In genomic region chr2:38978908-38979307, GRCh38 we compare ENCODE assay signal across 22 cellular contexts.
DNase-seq lines count a peak whose midpoint lies in the region; ATAC-seq, FAIRE-seq and TF ChIP-seq lines count a peak whose summit lies in the region.
"Had no signal": no experiment of that assay in that cellular context is flagged by ENCODE, and none has a peak within 500 bp of the region (broad histone marks: within the 10 kb centered on the region; RNA-seq: fewer than 3 reads in every experiment).

No MANE protein-coding gene starts in this region.

- no peak for TF ChIP-seq EP300 in K562 (IDR thresholded peaks at IDR 0.05; ENCODE audit: low read length)

- H3K4me2 ChIP-seq in K562 (ENCODE audit: insufficient read depth, low read length) (no peak overlapping the region), neural progenitor cell (no peak overlapping the region)

- TF ChIP-seq POLR2A in K562 (conservative IDR thresholded peaks at IDR 0.05): no peak

- H3K27me3 ChIP-seq in K562 (ENCODE audit: control insufficient read depth in 2 of 2, insufficient read depth in 2 of 2, low read length in 2 of 2): no peaks in the 10 kb centered on the region
- no peaks in the 10 kb centered on the region for H3K27me3 ChIP-seq in neural progenitor cell
- no peaks in the 10 kb centered on the region for H3K27me3 ChIP-seq in SJCRH30
- H3K27me3 ChIP-seq: BE2C, MG63 had no signal

- no peak for DNase-seq in activated CD4-positive, alpha-beta memory T cell treated with anti-CD3 and anti-CD28 coated beads, Interleukin-2, amount 10 ng/mL, durations not matched to agents 7 days and 5 days
- DNase-seq in activated CD4-positive, alpha-beta memory T cell treated with anti-CD3 and anti-CD28 coated beads for 36 hours: no peak
- DNase-seq in OCI-M1 (lab: John Stamatoyannopoulos, UW) (peak; percentile 42), K562 (ENCODE audit: extremely low read depth in 1 of 4, low spot score in 3 of 4) (no peak), neural progenitor cell (ENCODE audit: low spot score) (no peak), SJCRH30 (no peak)
- no peak for DNase-seq in activated CD4-positive, alpha-beta T cell treated with anti-CD3 and anti-CD28 coated beads, Interleukin-2, amount 10 ng/mL, durations not matched to agents 7 days and 5 days
- DNase-seq: BE2C; CD4-positive, CD25-positive, alpha-beta regulatory T cell; EL; GF-D8; GM23248; MG63; NCI-H1417; NCI-H1694 treated with DMSO at 0.1 percent for 48 hours; NCI-H446 treated with DMSO at 0.1 percent for 48 hours; NCI-H526 treated with DMSO at 0.1 percent for 48 hours; SHP77 treated with DMSO at 0.1 percent for 48 hours had no signal

- H3K9me1 ChIP-seq in K562 (ENCODE audit: control insufficient read depth, insufficient read depth, low read length): no peaks in the 10 kb centered on the region

- CTCF ChIA-PET in activated CD4-positive, alpha-beta memory T cell treated with anti-CD3 and anti-CD28 coated beads, Interleukin-2, amount 10 ng/mL, durations not matched to agents 7 days and 5 days (lab: Charles Lee): interaction anchor here (1.0 kb wide), 1 partner anchor 32 kb away, joined by 3 read pairs; no protein-coding TSS in a partner anchor
- CTCF ChIA-PET in activated CD4-positive, alpha-beta memory T cell treated with anti-CD3 and anti-CD28 coated beads for 36 hours (lab: Charles Lee): no interaction called here
- CTCF ChIA-PET in K562 (lab: Yijun Ruan, JAX; ENCODE audit: low intra/inter-chr PET ratio): no interaction called here
- CTCF ChIA-PET in activated CD4-positive, alpha-beta T cell treated with anti-CD3 and anti-CD28 coated beads, Interleukin-2, amount 10 ng/mL, durations not matched to agents 7 days and 5 days (lab: Charles Lee): interaction anchor here (1.0 kb wide), 1 partner anchor 14 kb away, joined by 3 read pairs; no protein-coding TSS in a partner anchor

- H3K4me3 Mint-ChIP-seq in activated CD4-positive, alpha-beta memory T cell treated with anti-CD3 and anti-CD28 coated beads, Interleukin-2, amount 10 ng/mL, durations not matched to agents 7 days and 5 days: no peak overlapping the region
- H3K4me3 Mint-ChIP-seq in activated CD4-positive, alpha-beta memory T cell treated with anti-CD3 and anti-CD28 coated beads for 36 hours: no peak overlapping the region
- no peak overlapping the region for H3K4me3 Mint-ChIP-seq in neural progenitor cell
- H3K4me3 Mint-ChIP-seq in activated CD4-positive, alpha-beta T cell treated with anti-CD3 and anti-CD28 coated beads, Interleukin-2, amount 10 ng/mL, durations not matched to agents 7 days and 5 days: no peak overlapping the region
- H3K4me3 Mint-ChIP-seq: CD4-positive, CD25-positive, alpha-beta regulatory T cell had no signal

- H2AFZ ChIP-seq in K562 (ENCODE audit: low read depth, low read length) (no peak overlapping the region), neural progenitor cell (replicated peaks) (no peak overlapping the region)
- H2AFZ ChIP-seq: GM23248 had no signal

- POLR2A ChIA-PET in activated CD4-positive, alpha-beta memory T cell treated with anti-CD3 and anti-CD28 coated beads, Interleukin-2, amount 10 ng/mL, durations not matched to agents 7 days and 5 days (lab: Charles Lee): interaction anchor here (0.7 to 1.2 kb wide), 2 partner anchors 11 to 25 kb away, joined by 3 to 4 read pairs; no protein-coding TSS in a partner anchor
- POLR2A ChIA-PET in activated CD4-positive, alpha-beta memory T cell treated with anti-CD3 and anti-CD28 coated beads for 36 hours (lab: Charles Lee): no interaction called here
- POLR2A ChIA-PET in K562 (lab: Yijun Ruan, JAX): no interaction called here
- POLR2A ChIA-PET in activated CD4-positive, alpha-beta T cell treated with anti-CD3 and anti-CD28 coated beads, Interleukin-2, amount 10 ng/mL, durations not matched to agents 7 days and 5 days (lab: Charles Lee): no interaction called here

- no peaks in the 10 kb centered on the region for H3K79me2 ChIP-seq in K562 (ENCODE audit: control insufficient read depth, insufficient read depth, low read length)
- H3K79me2 ChIP-seq in neural progenitor cell (ENCODE audit: low read depth): no peaks in the 10 kb centered on the region

- 60% methylated on average over 3 of the region's 3 CpGs for WGBS in K562 (ENCODE audit: insufficient coverage, low coverage, missing lambda C conversion rate)

- TF ChIP-seq CTCF in K562 (IDR thresholded peaks at IDR 0.05 in 2 of 3, conservative IDR thresholded peaks at IDR 0.05 in 1 of 3; ENCODE audit: insufficient read depth in 2 of 3, low read depth in 1 of 3, low read length in 3 of 3): no peak
- TF ChIP-seq CTCF in neural progenitor cell (IDR thresholded peaks at IDR 0.05): no peak

- no peaks in the 10 kb centered on the region for H3K36me3 ChIP-seq in K562 (ENCODE audit: control insufficient read depth, insufficient read depth, low read length)
- no peaks in the 10 kb centered on the region for H3K36me3 ChIP-seq in neural progenitor cell
- H3K36me3 ChIP-seq in SJCRH30: no peaks in the 10 kb centered on the region
- H3K36me3 ChIP-seq: BE2C, MG63 had no signal

- FAIRE-seq in K562 (lab: Jason Lieb, UNC): no peak
- FAIRE-seq: A204.1 had no signal

- intact Hi-C loops in activated CD4-positive, alpha-beta memory T cell treated with anti-CD3 and anti-CD28 coated beads for 36 hours (cut with micrococcal nuclease): no loop called here
- intact Hi-C loops in K562 (cut with micrococcal nuclease): no loop called here

- H3K27ac ChIP-seq in K562 (ENCODE audit: extremely low read depth, low read depth, low read length): no peak overlapping the region
- H3K27ac ChIP-seq in neural progenitor cell: no peak overlapping the region
- no peak overlapping the region for H3K27ac ChIP-seq in SJCRH30
- H3K27ac ChIP-seq: GM23248, RWPE1 had no signal

- H3K4me1 ChIP-seq in K562 (replicated peaks in 1 of 2; ENCODE audit: control insufficient read depth in 2 of 2, insufficient read depth in 2 of 2, low read length in 2 of 2): no peaks in the 10 kb centered on the region
- no peaks in the 10 kb centered on the region for H3K4me1 ChIP-seq in neural progenitor cell
- H3K4me1 ChIP-seq in SJCRH30: no peaks in the 10 kb centered on the region
- H3K4me1 ChIP-seq: BE2C had no signal

- peak overlapping the region; percentile 19 for H3K27ac Mint-ChIP-seq in activated CD4-positive, alpha-beta memory T cell treated with anti-CD3 and anti-CD28 coated beads, Interleukin-2, amount 10 ng/mL, durations not matched to agents 7 days and 5 days
- H3K27ac Mint-ChIP-seq in activated CD4-positive, alpha-beta memory T cell treated with anti-CD3 and anti-CD28 coated beads for 36 hours: no peak overlapping the region
- peak overlapping the region; percentile 36 for H3K27ac Mint-ChIP-seq in neural progenitor cell
- H3K27ac Mint-ChIP-seq in activated CD4-positive, alpha-beta T cell treated with anti-CD3 and anti-CD28 coated beads, Interleukin-2, amount 10 ng/mL, durations not matched to agents 7 days and 5 days: no peak overlapping the region

- BruUV-seq in K562 (replicated peaks; lab: Mats Ljungman, UMichigan): no TSS peak

- in situ Hi-C loops in K562 (cut with MboI): no loop called here

- ATAC-seq in K562 (peak; percentile 60), GM19324 (IDR thresholded peaks at IDR 0.05; ENCODE audit: low FRiP score, unreplicated experiment) (no peak)

- no peaks in the 10 kb centered on the region for H3F3A ChIP-seq in neural progenitor cell (ENCODE audit: low read depth)

- H3K4me3 ChIP-seq in K562 (no peak overlapping the region), neural progenitor cell (no peak overlapping the region), SJCRH30 (no peak overlapping the region)
- H3K4me3 ChIP-seq: GM23248, HAP-1, MG63 had no signal

- H3K9me3 ChIP-seq in K562 (replicated peaks; ENCODE audit: control insufficient read depth, insufficient read depth, low read depth, low read length) (no peaks in the 10 kb centered on the region), neural progenitor cell (ENCODE audit: low read depth) (no peaks in the 10 kb centered on the region), SJCRH30 (replicated peaks) (no peaks in the 10 kb centered on the region)
- H3K9me3 ChIP-seq: BE2C, HAP-1, MG63 had no signal

- no peak for TF ChIP-seq RAD21 in K562 (CRISPR knock-in tag; conservative IDR thresholded peaks at IDR 0.05 in 1 of 2, IDR thresholded peaks at IDR 0.05 in 1 of 2)

- H3K4me1 Mint-ChIP-seq in activated CD4-positive, alpha-beta memory T cell treated with anti-CD3 and anti-CD28 coated beads, Interleukin-2, amount 10 ng/mL, durations not matched to agents 7 days and 5 days: no peaks in the 10 kb centered on the region
- H3K4me1 Mint-ChIP-seq in activated CD4-positive, alpha-beta memory T cell treated with anti-CD3 and anti-CD28 coated beads for 36 hours (ENCODE audit: low read depth): no peaks in the 10 kb centered on the region
- no peaks in the 10 kb centered on the region for H3K4me1 Mint-ChIP-seq in neural progenitor cell
- H3K4me1 Mint-ChIP-seq in activated CD4-positive, alpha-beta T cell treated with anti-CD3 and anti-CD28 coated beads, Interleukin-2, amount 10 ng/mL, durations not matched to agents 7 days and 5 days: no peaks in the 10 kb centered on the region

- H3K36me3 Mint-ChIP-seq in activated CD4-positive, alpha-beta memory T cell treated with anti-CD3 and anti-CD28 coated beads, Interleukin-2, amount 10 ng/mL, durations not matched to agents 7 days and 5 days (ENCODE audit: low read depth): peaks cover 31% of the 10 kb centered on the region
- no peaks in the 10 kb centered on the region for H3K36me3 Mint-ChIP-seq in activated CD4-positive, alpha-beta memory T cell treated with anti-CD3 and anti-CD28 coated beads for 36 hours
- H3K36me3 Mint-ChIP-seq in neural progenitor cell: peaks cover 4% of the 10 kb centered on the region
- H3K36me3 Mint-ChIP-seq in activated CD4-positive, alpha-beta T cell treated with anti-CD3 and anti-CD28 coated beads, Interleukin-2, amount 10 ng/mL, durations not matched to agents 7 days and 5 days (ENCODE audit: low read depth): peaks cover 31% of the 10 kb centered on the region

- no peaks in the 10 kb centered on the region for H3K9me3 Mint-ChIP-seq in activated CD4-positive, alpha-beta memory T cell treated with anti-CD3 and anti-CD28 coated beads, Interleukin-2, amount 10 ng/mL, durations not matched to agents 7 days and 5 days
- H3K9me3 Mint-ChIP-seq in activated CD4-positive, alpha-beta memory T cell treated with anti-CD3 and anti-CD28 coated beads for 36 hours: no peaks in the 10 kb centered on the region
- no peaks in the 10 kb centered on the region for H3K9me3 Mint-ChIP-seq in neural progenitor cell
- H3K9me3 Mint-ChIP-seq in activated CD4-positive, alpha-beta T cell treated with anti-CD3 and anti-CD28 coated beads, Interleukin-2, amount 10 ng/mL, durations not matched to agents 7 days and 5 days: no peaks in the 10 kb centered on the region
- H3K9me3 Mint-ChIP-seq: CD4-positive, CD25-positive, alpha-beta regulatory T cell had no signal

- no peaks in the 10 kb centered on the region for H4K20me1 ChIP-seq in K562 (replicated peaks; ENCODE audit: control insufficient read depth, insufficient read depth, low read length)
- no peaks in the 10 kb centered on the region for H4K20me1 ChIP-seq in neural progenitor cell (ENCODE audit: low read depth)

- H3K9ac ChIP-seq in K562 (ENCODE audit: insufficient read depth in 1 of 2, low read depth in 2 of 2, low read length in 2 of 2): no peak overlapping the region
- H3K9ac ChIP-seq in neural progenitor cell: no peak overlapping the region
- H3K9ac ChIP-seq: GM23248 had no signal

- no peaks in the 10 kb centered on the region for H3K27me3 Mint-ChIP-seq in activated CD4-positive, alpha-beta memory T cell treated with anti-CD3 and anti-CD28 coated beads, Interleukin-2, amount 10 ng/mL, durations not matched to agents 7 days and 5 days
- H3K27me3 Mint-ChIP-seq in activated CD4-positive, alpha-beta memory T cell treated with anti-CD3 and anti-CD28 coated beads for 36 hours: no peaks in the 10 kb centered on the region
- peaks cover 2% of the 10 kb centered on the region for H3K27me3 Mint-ChIP-seq in neural progenitor cell (ENCODE audit: insufficient read depth, low read depth)
- H3K27me3 Mint-ChIP-seq in activated CD4-positive, alpha-beta T cell treated with anti-CD3 and anti-CD28 coated beads, Interleukin-2, amount 10 ng/mL, durations not matched to agents 7 days and 5 days: no peaks in the 10 kb centered on the region
- H3K27me3 Mint-ChIP-seq: CD4-positive, CD25-positive, alpha-beta regulatory T cell had no signal

Comparison
In these comparisons a context has a peak if more than half of its experiments do, and no peak if none do; other contexts are left out.
1. H3K27ac Mint-ChIP-seq: peak in activated CD4-positive, alpha-beta memory T cell treated with anti-CD3 and anti-CD28 coated beads, Interleukin-2, amount 10 ng/mL, durations not matched to agents 7 days and 5 days (single experiment) and neural progenitor cell (single experiment); none in activated CD4-positive, alpha-beta memory T cell treated with anti-CD3 and anti-CD28 coated beads for 36 hours (single experiment) and activated CD4-positive, alpha-beta T cell treated with anti-CD3 and anti-CD28 coated beads, Interleukin-2, amount 10 ng/mL, durations not matched to agents 7 days and 5 days (single experiment).
2. CTCF ChIA-PET loops: an anchor here in activated CD4-positive, alpha-beta memory T cell treated with anti-CD3 and anti-CD28 coated beads, Interleukin-2, amount 10 ng/mL, durations not matched to agents 7 days and 5 days (1.0 kb wide) and activated CD4-positive, alpha-beta T cell treated with anti-CD3 and anti-CD28 coated beads, Interleukin-2, amount 10 ng/mL, durations not matched to agents 7 days and 5 days (1.0 kb wide); none called in activated CD4-positive, alpha-beta memory T cell treated with anti-CD3 and anti-CD28 coated beads for 36 hours and K562.